Comparison of ENCODE assay signal across 26 cellular contexts in the genomic region with DNA sequence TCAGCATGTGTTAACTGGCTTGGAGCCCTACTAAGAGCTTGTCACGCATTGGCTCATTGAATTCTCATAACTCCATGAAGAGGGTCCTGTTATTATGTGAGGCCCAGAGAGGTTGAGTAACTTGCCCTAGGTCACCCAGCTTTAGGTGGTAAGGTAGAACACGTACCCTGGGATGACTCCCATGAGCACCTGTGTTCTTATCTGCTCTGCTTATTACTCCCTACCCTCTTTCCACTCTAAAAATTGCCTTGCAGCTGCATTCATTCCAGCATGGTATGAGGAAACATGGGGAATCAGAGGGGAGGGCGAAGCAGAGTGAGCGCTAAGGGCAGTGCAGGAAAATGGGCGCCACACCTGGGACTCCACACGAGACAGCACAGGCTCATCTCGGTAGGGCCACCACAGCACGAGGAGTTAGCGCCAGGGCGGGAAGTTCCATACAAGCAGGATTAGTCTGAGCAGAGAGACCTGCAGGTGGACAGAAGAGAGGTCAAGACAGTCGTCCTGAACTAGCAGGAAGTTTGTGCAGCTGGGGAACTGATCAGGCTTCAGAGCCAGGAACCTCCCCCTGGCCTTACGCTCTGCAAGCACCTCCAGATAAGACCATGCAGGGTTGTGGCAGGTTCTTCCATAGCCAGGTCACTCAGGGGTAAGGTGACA. TPM values are rescaled to one million over a fixed set of nuclear protein-coding genes. Genes with fewer than 3 reads are reported as not detected.
A peak's percentile ranks its signal among the peaks of the same experiment; 100 is the strongest.
DNase-seq lines count a peak whose midpoint lies in the region; ATAC-seq and TF ChIP-seq lines count a peak whose summit lies in the region.
"Had no signal": no experiment of that assay in that cellular context is flagged by ENCODE, and none has a peak within 500 bp of the region (broad histone marks: within the 10 kb centered on the region; RNA-seq: fewer than 3 reads in every experiment).

No MANE protein-coding gene starts in this region.

- H3K4me2 ChIP-seq in SK-N-SH = no peak overlapping the region

- H3K79me2 ChIP-seq in SK-N-SH (ENCODE audit: insufficient read depth) = no peaks in the 10 kb centered on the region

- peak overlapping the region; percentile 20 for H3K4me3 Mint-ChIP-seq in central memory CD8-positive, alpha-beta T cell
- no peak overlapping the region for H3K4me3 Mint-ChIP-seq in activated CD8-positive, alpha-beta T cell treated with anti-CD3 and anti-CD28 coated beads for 36 hours
- H3K4me3 Mint-ChIP-seq: activated naive CD8-positive, alpha-beta T cell treated with anti-CD3 and anti-CD28 coated beads, Interleukin-2, amount 50 U/mL, for 24 hours; CD8-positive, alpha-beta T cell had no signal

- H3K27ac ChIP-seq in SK-N-SH (ENCODE audit: low read depth in 2 of 2, low read length in 1 of 2) = no peak overlapping the region
- peak overlapping the region; percentile 70 to 77 for H3K27ac ChIP-seq in tibial artery
- H3K27ac ChIP-seq: body of pancreas had no signal

- peaks cover 8% of the 10 kb centered on the region for H3K36me3 Mint-ChIP-seq in central memory CD8-positive, alpha-beta T cell (ENCODE audit: insufficient read depth)
- H3K36me3 Mint-ChIP-seq in activated CD8-positive, alpha-beta T cell treated with anti-CD3 and anti-CD28 coated beads for 36 hours (ENCODE audit: low read depth) = no peaks in the 10 kb centered on the region
- H3K36me3 Mint-ChIP-seq: CD8-positive, alpha-beta T cell had no signal

- H3K9ac ChIP-seq in SK-N-SH = no peak overlapping the region
- peak overlapping the region; percentile 0 for H3K9ac ChIP-seq in mucosa of stomach (ENCODE audit: low read length)

- no peaks in the 10 kb centered on the region for H3K27me3 ChIP-seq in SK-N-SH (ENCODE audit: insufficient read depth)
- H3K27me3 ChIP-seq in mucosa of stomach (ENCODE audit: control insufficient read depth, insufficient read depth, low read length) = no peaks in the 10 kb centered on the region
- H3K27me3 ChIP-seq in tibial artery = no peaks in the 10 kb centered on the region
- H3K27me3 ChIP-seq: body of pancreas had no signal

- CTCF ChIA-PET in SK-N-SH (lab: Yijun Ruan, JAX) = interaction anchor here (0.6 to 31.3 kb wide), 36 partner anchors 8 to 609 kb away, joined by 3 to 1200 read pairs (median 5); a partner anchor contains a TSS
- CTCF ChIA-PET in activated CD8-positive, alpha-beta T cell treated with anti-CD3 and anti-CD28 coated beads for 36 hours (lab: Charles Lee) = interaction anchor here (0.6 to 7.3 kb wide), 28 partner anchors 9 to 609 kb away, joined by 3 to 283 read pairs (median 6); a partner anchor contains a TSS

- H3K9me3 ChIP-seq in SK-N-SH (no peaks in the 10 kb centered on the region), mucosa of stomach (ENCODE audit: control insufficient read depth, low read length) (no peaks in the 10 kb centered on the region), tibial artery (no peaks in the 10 kb centered on the region)
- H3K9me3 ChIP-seq: body of pancreas, HAP-1, sigmoid colon had no signal

- ATAC-seq in SK-N-SH treated with all-trans-retinoic acid at 6 μM for 48 hours = no peak
- ATAC-seq in central memory CD8-positive, alpha-beta T cell (replicated peaks; ENCODE audit: extremely low read depth, poor library complexity, severe bottlenecking) = no peak
- ATAC-seq in GM21737 (IDR thresholded peaks at IDR 0.05; ENCODE audit: unreplicated experiment) = no peak
- ATAC-seq in activated CD8-positive, alpha-beta T cell treated with anti-CD3 and anti-CD28 coated beads for 36 hours = no peak
- no peak for ATAC-seq in left cardiac atrium
- ATAC-seq: activated naive CD8-positive, alpha-beta T cell treated with anti-CD3 and anti-CD28 coated beads, Interleukin-2, amount 50 U/mL, for 24 hours; body of pancreas; CD8-positive, alpha-beta T cell had no signal

- H3K36me3 ChIP-seq in SK-N-SH (replicated peaks in 1 of 2; ENCODE audit: control insufficient read depth in 1 of 2, insufficient read depth in 2 of 2, low read length in 1 of 2) = no peaks in the 10 kb centered on the region
- no peaks in the 10 kb centered on the region for H3K36me3 ChIP-seq in mucosa of stomach (ENCODE audit: control insufficient read depth, insufficient read depth, low read length)
- H3K36me3 ChIP-seq in tibial artery = peaks cover 0 to 7% (median 0%) of the 10 kb centered on the region in 3 donors
- H3K36me3 ChIP-seq: HAP-1, sigmoid colon had no signal

- peaks cover 36% of the 10 kb centered on the region for H3K4me1 Mint-ChIP-seq in central memory CD8-positive, alpha-beta T cell
- H3K4me1 Mint-ChIP-seq in activated CD8-positive, alpha-beta T cell treated with anti-CD3 and anti-CD28 coated beads for 36 hours (ENCODE audit: low read depth) = peaks cover 28% of the 10 kb centered on the region

- no peak overlapping the region for H3K4me3 ChIP-seq in SK-N-SH (ENCODE audit: low read depth in 2 of 2, low read length in 1 of 2)
- no peak overlapping the region for H3K4me3 ChIP-seq in mucosa of stomach (ENCODE audit: low read length)
- H3K4me3 ChIP-seq in tibial artery = no peak overlapping the region
- H3K4me3 ChIP-seq: body of pancreas, HAP-1, sigmoid colon had no signal

- peak overlapping the region; percentile 73; the same call in 1 of the 2 replicates for H2AFZ ChIP-seq in SK-N-SH (ENCODE audit: low read depth)

- peaks cover 25 to 33% of the 10 kb centered on the region in 2 experiments; a peak in 3 of 4 replicates for H3K4me1 ChIP-seq in SK-N-SH (ENCODE audit: control insufficient read depth in 1 of 2, insufficient read depth in 2 of 2, low read depth in 1 of 2, low read length in 1 of 2)
- peaks cover 38% of the 10 kb centered on the region for H3K4me1 ChIP-seq in mucosa of stomach (ENCODE audit: control insufficient read depth, insufficient read depth, low read length)
- H3K4me1 ChIP-seq in tibial artery = peaks cover 0 to 46% (median 41%) of the 10 kb centered on the region in 4 donors

- H3K27ac Mint-ChIP-seq in central memory CD8-positive, alpha-beta T cell (ENCODE audit: low read depth) = no peak overlapping the region
- no peak overlapping the region for H3K27ac Mint-ChIP-seq in activated CD8-positive, alpha-beta T cell treated with anti-CD3 and anti-CD28 coated beads for 36 hours
- H3K27ac Mint-ChIP-seq: activated naive CD8-positive, alpha-beta T cell treated with anti-CD3 and anti-CD28 coated beads, Interleukin-2, amount 50 U/mL, for 24 hours; CD8-positive, alpha-beta T cell; T-helper 2 cell treated with Interferon-gamma antibody and Interleukin-4, amounts not matched to agents 5 μg/mL and 100 μg/mL, for 36 hours had no signal

- no peaks in the 10 kb centered on the region for H3K9me3 Mint-ChIP-seq in central memory CD8-positive, alpha-beta T cell
- no peaks in the 10 kb centered on the region for H3K9me3 Mint-ChIP-seq in activated CD8-positive, alpha-beta T cell treated with anti-CD3 and anti-CD28 coated beads for 36 hours
- H3K9me3 Mint-ChIP-seq: activated naive CD8-positive, alpha-beta T cell treated with anti-CD3 and anti-CD28 coated beads, Interleukin-2, amount 50 U/mL, for 24 hours; CD8-positive, alpha-beta T cell; T-helper 2 cell treated with Interferon-gamma antibody and Interleukin-4, amounts not matched to agents 5 μg/mL and 100 μg/mL, for 36 hours had no signal

- 88% methylated on average over 12 of the region's 12 CpGs for WGBS in SK-N-SH (ENCODE audit: low lambda C conversion rate)

- DNase-seq in SK-N-SH (no peak), tibial artery (no peak), left cardiac atrium (no peak)
- no peak for DNase-seq in central memory CD8-positive, alpha-beta T cell (ENCODE audit: low spot score in 2 of 2)
- no peak for DNase-seq in activated CD8-positive, alpha-beta T cell treated with anti-CD3 and anti-CD28 coated beads for 36 hours
- DNase-seq: activated CD4-positive, alpha-beta T cell treated with anti-CD3 and anti-CD28 coated beads for 4 hours; activated CD8-positive, alpha-beta memory T cell treated with anti-CD3 and anti-CD28 coated beads for 24 hours; activated naive CD8-positive, alpha-beta T cell treated with anti-CD3 and anti-CD28 coated beads, Interleukin-2, amount 50 U/mL, for 24 hours; activated T-cell treated with anti-CD3 and anti-CD28 coated beads, Interleukin-2, amount 50 U/mL, for 1 hour; AML-193; body of pancreas; CD8-positive, alpha-beta T cell; DMS153; effector CD4-positive, alpha-beta T cell; islet precursor cell; NCI-H1436; NCI-H2107; NCI-H82; sigmoid colon had no signal

- no peak for TF ChIP-seq RAD21 in SK-N-SH (IDR thresholded peaks at IDR 0.05; ENCODE audit: low read length)

- H4K20me1 ChIP-seq in SK-N-SH (ENCODE audit: insufficient read depth) = no peaks in the 10 kb centered on the region

- intact Hi-C loops in tibial artery (cut with DNase I; ENCODE audit: low total_unique reads) (loop anchor here (5.0 kb wide), 1 partner anchor 590 kb away; a partner anchor contains a TSS), left cardiac atrium (cut with DNase I) (loop anchor here (2.0 to 10.0 kb wide), 4 partner anchors 47 to 590 kb away; a partner anchor contains a TSS)
- intact Hi-C loops in activated CD8-positive, alpha-beta T cell treated with anti-CD3 and anti-CD28 coated beads for 36 hours (cut with micrococcal nuclease) = loop anchor here (2.0 kb wide), 1 partner anchor 103 kb away; no protein-coding TSS in a partner anchor

- no peak for TF ChIP-seq EP300 in SK-N-SH (IDR thresholded peaks at IDR 0.05; ENCODE audit: borderline replicate concordance in 1 of 2, low read depth in 1 of 2, low read length in 1 of 2)

- H3K27me3 Mint-ChIP-seq in central memory CD8-positive, alpha-beta T cell = peaks cover 44% of the 10 kb centered on the region
- peaks cover 17% of the 10 kb centered on the region for H3K27me3 Mint-ChIP-seq in activated CD8-positive, alpha-beta T cell treated with anti-CD3 and anti-CD28 coated beads for 36 hours

- POLR2A ChIA-PET in SK-N-SH (lab: Yijun Ruan, JAX) = interaction anchor here (1.1 to 3.0 kb wide), 7 partner anchors 21 to 73 kb away, joined by 3 to 27 read pairs (median 5); a partner anchor contains a TSS
- POLR2A ChIA-PET in activated CD8-positive, alpha-beta T cell treated with anti-CD3 and anti-CD28 coated beads for 36 hours (lab: Charles Lee) = interaction anchor here (0.9 to 2.1 kb wide), 8 partner anchors 18 to 80 kb away, joined by 3 to 10 read pairs (median 4); a partner anchor contains a TSS

- peaks cover 39% of the 10 kb centered on the region for H3F3A ChIP-seq in SK-N-SH (replicated peaks; ENCODE audit: insufficient read depth)

- H3K9me2 ChIP-seq in SK-N-SH = no peaks in the 10 kb centered on the region

- TF ChIP-seq CTCF in SK-N-SH (IDR thresholded peaks at IDR 0.05) (no peak), tibial artery (IDR thresholded peaks at IDR 0.05) (no peak)
- TF ChIP-seq CTCF in activated CD8-positive, alpha-beta T cell treated with anti-CD3 and anti-CD28 coated beads for 36 hours (IDR thresholded peaks at IDR 0.05) = no peak

RNA-seq across cellular contexts. Expression of a gene that starts 10.1 kb away (rescaled TPM):
- polyA plus RNA-seq in SK-N-SH (2012; rRNA removed) = 31.2 and 36.9 TPM in 2 replicates
- polyA plus RNA-seq in SK-N-SH (2012; cell fraction: cytosol; rRNA removed) = 35.6 and 43.6 TPM in 2 replicates
- 29.6 and 30.5 TPM in 2 replicates for polyA plus RNA-seq in SK-N-SH (2012; cell fraction: nucleus; rRNA removed)
- total RNA-seq in activated CD8-positive, alpha-beta T cell treated with anti-CD3 and anti-CD28 coated beads for 36 hours = 1 to 10 TPM; 4.3 to 4.6 TPM
- total RNA-seq in left cardiac atrium = 10 to 100 TPM; 50.5 to 54.0 TPM
- total RNA-seq: G401 had no signal
- polyA plus RNA-seq: neural cell had no signal

RNA-seq across cellular contexts. Expression of a gene that starts 20.7 kb away (rescaled TPM):
- 159 and 174 TPM in 2 replicates for polyA plus RNA-seq in SK-N-SH (2012; rRNA removed)
- 128 and 192 TPM in 2 replicates for polyA plus RNA-seq in SK-N-SH (2012; cell fraction: cytosol; rRNA removed)
- polyA plus RNA-seq in SK-N-SH (2012; cell fraction: nucleus; rRNA removed) = 135 and 166 TPM in 2 replicates
- total RNA-seq in activated CD8-positive, alpha-beta T cell treated with anti-CD3 and anti-CD28 coated beads for 36 hours = 10 to 100 TPM; 88.3 to 90.3 TPM
- total RNA-seq in left cardiac atrium = 100 to 1,000 TPM; 527 to 675 TPM

RNA-seq across cellular contexts. Expression of a gene that starts 56.5 kb away (rescaled TPM):
- 208 and 288 TPM in 2 replicates for polyA plus RNA-seq in SK-N-SH (2012; rRNA removed)
- 77.8 and 94.7 TPM in 2 replicates for polyA plus RNA-seq in SK-N-SH (2012; cell fraction: cytosol; rRNA removed)
- 1,862 and 2,736 TPM in 2 replicates for polyA plus RNA-seq in SK-N-SH (2012; cell fraction: nucleus; rRNA removed)
- total RNA-seq in activated CD8-positive, alpha-beta T cell treated with anti-CD3 and anti-CD28 coated beads for 36 hours = 100 to 1,000 TPM; 161 to 171 TPM
- 10 to 100 TPM; 62.6 to 66.3 TPM for total RNA-seq in left cardiac atrium

Comparison
In these comparisons a context has a peak if more than half of its experiments do, and no peak if none do; other contexts are left out.
1. H3K27ac ChIP-seq: peak in tibial artery (2 of 2); none in SK-N-SH (0 of 2).
2. RNA of a gene that starts 10.1 kb away (total RNA-seq): 50.5 to 54.0 TPM in left cardiac atrium; 4.3 to 4.6 TPM in activated CD8-positive, alpha-beta T cell treated with anti-CD3 and anti-CD28 coated beads for 36 hours; every median in the first group is over 4 times any median in the second.
3. RNA of a gene that starts 20.7 kb away (total RNA-seq): 527 to 675 TPM in left cardiac atrium; 88.3 to 90.3 TPM in activated CD8-positive, alpha-beta T cell treated with anti-CD3 and anti-CD28 coated beads for 36 hours; every median in the first group is over 4 times any median in the second.